3 cellular contexts compared by ENCODE assay signal in genomic region chr17:33377837-33378236, GRCh38.
TF ChIP-seq lines count a peak whose summit lies in the region.

No MANE protein-coding gene starts in this region.

TF ChIP-seq in SK-N-SH, 30 proteins besides CTCF, POLR2A, EP300 and RAD21 (continued from another document):
- TF ChIP-seq USF2 (IDR thresholded peaks at IDR 0.05; ENCODE audit: borderline replicate concordance, low read depth, low read length) (no peak), JUND (IDR thresholded peaks at IDR 0.05) (no peak), TEAD4 (IDR thresholded peaks at IDR 0.05; ENCODE audit: borderline replicate concordance, insufficient read depth) (no peak), FOXM1 (IDR thresholded peaks at IDR 0.05; ENCODE audit: low read depth) (no peak), ELF1 (IDR thresholded peaks at IDR 0.05) (no peak), FOSL2 (IDR thresholded peaks at IDR 0.05; ENCODE audit: borderline replicate concordance, low read depth) (no peak), TCF12 (IDR thresholded peaks at IDR 0.05) (no peak), GABPA (IDR thresholded peaks at IDR 0.05; ENCODE audit: low read depth) (no peak), TAF1 (IDR thresholded peaks at IDR 0.05; ENCODE audit: borderline replicate concordance, low read depth, low read length) (no peak), NRF1 (IDR thresholded peaks at IDR 0.05; ENCODE audit: low read depth, low read length) (no peak), USF1 (IDR thresholded peaks at IDR 0.05; ENCODE audit: borderline replicate concordance, low read depth) (no peak), FOXJ3 (CRISPR knock-in tag; IDR thresholded peaks at IDR 0.05) (no peak), POLR2AphosphoS5 (IDR thresholded peaks at IDR 0.05; ENCODE audit: low read depth, low read length) (no peak), SMC3 (IDR thresholded peaks at IDR 0.05; ENCODE audit: low read depth, low read length) (no peak), EZH2phosphoT487 (IDR thresholded peaks at IDR 0.05; ENCODE audit: borderline replicate concordance, low read depth) (no peak), RFX5 (IDR thresholded peaks at IDR 0.05; ENCODE audit: low read length) (no peak)

TF ChIP-seq in SK-N-SH treated with all-trans-retinoic acid at 6 μM for 48 hours, 23 proteins besides CTCF, POLR2A, EP300 and RAD21:
- TF ChIP-seq POU6F1 (CRISPR knock-in tag; IDR thresholded peaks at IDR 0.05; ENCODE audit: borderline replicate concordance, low read depth) (no peak), ZFP3 (CRISPR knock-in tag; IDR thresholded peaks at IDR 0.05) (no peak), ZNF70 (CRISPR knock-in tag; IDR thresholded peaks at IDR 0.05) (no peak)

TF ChIP-seq in GM23338, 12 proteins besides CTCF, POLR2A, EP300 and RAD21 (continued from another document):
- TF ChIP-seq ZNF462 (CRISPR knock-in tag; IDR thresholded peaks at IDR 0.05) (no peak), POLR2AphosphoS5 (IDR thresholded peaks at IDR 0.05; ENCODE audit: low read depth) (no peak), REST (IDR thresholded peaks at IDR 0.05; ENCODE audit: unreplicated experiment) (no peak), JUNB (IDR thresholded peaks at IDR 0.05; ENCODE audit: unreplicated experiment) (no peak), EZH2 (IDR thresholded peaks at IDR 0.05; ENCODE audit: low read depth, unreplicated experiment) (no peak), ETS1 (IDR thresholded peaks at IDR 0.05) (no peak), STAT1 (IDR thresholded peaks at IDR 0.05; ENCODE audit: unreplicated experiment) (no peak), CREB1 (CRISPR knock-in tag; IDR thresholded peaks at IDR 0.05; ENCODE audit: low read depth) (no peak), NANOG (IDR thresholded peaks at IDR 0.05; ENCODE audit: borderline replicate concordance) (no peak)
